19 cellular contexts compared by ENCODE assay signal in the genomic region with DNA sequence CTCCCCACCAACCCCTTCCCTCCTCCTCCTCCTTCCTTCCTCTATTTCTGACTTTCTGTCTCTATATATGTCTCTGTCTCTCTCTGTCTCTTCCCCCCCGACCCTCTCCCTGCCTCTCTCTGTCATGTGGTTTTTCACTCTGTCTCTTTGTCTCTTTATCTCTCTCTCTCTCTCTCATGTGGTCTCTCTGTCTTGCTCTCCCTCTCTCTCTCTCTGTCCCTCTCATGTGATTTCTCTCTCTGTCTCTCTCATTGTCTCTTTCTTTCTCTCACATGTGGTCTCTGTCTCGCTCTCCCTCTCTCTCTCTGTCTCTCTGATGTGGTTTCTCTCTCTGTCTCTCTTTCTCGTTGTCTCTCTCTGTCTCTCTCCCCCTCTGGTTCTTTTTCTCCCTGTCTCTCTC.
"Had no signal": no experiment of that assay in that cellular context is flagged by ENCODE, and none has a peak within 500 bp of the region (broad histone marks: within the 10 kb centered on the region; RNA-seq: fewer than 3 reads in every experiment).

No MANE protein-coding gene starts in this region.

- H3K4me1 ChIP-seq: pancreas, tibial artery had no signal

- H3K36me3 ChIP-seq: cardiac muscle cell, esophagus squamous epithelium, heart right ventricle, pancreas, spleen, tibial artery had no signal

- H3K27ac ChIP-seq: cardiac muscle cell, esophagus squamous epithelium, heart right ventricle, pancreas, spleen, tibial artery had no signal

- H3K27me3 ChIP-seq: cardiac muscle cell, pancreas had no signal

- H3K9me3 ChIP-seq: pancreas had no signal

- H3K4me3 ChIP-seq: cardiac muscle cell, esophagus squamous epithelium, heart right ventricle, pancreas, spleen, tibial artery had no signal

- ATAC-seq: activated CD8-positive, alpha-beta memory T cell treated with anti-CD3 and anti-CD28 coated beads, Interleukin-2, amount 10 ng/mL, durations not matched to agents 7 days and 5 days; effector memory CD8-positive, alpha-beta T cell; heart right ventricle; left ventricle myocardium superior; pancreas had no signal

- DNase-seq: activated B cell treated with CpG ODN at 0.5 μM for 24 hours; activated CD4-positive, alpha-beta memory T cell treated with anti-CD3 and anti-CD28 coated beads for 36 hours; activated CD4-positive, alpha-beta T cell treated with anti-CD3 and anti-CD28 coated beads for 4 hours; activated CD8-positive, alpha-beta memory T cell treated with anti-CD3 and anti-CD28 coated beads, Interleukin-2, amount 10 ng/mL, durations not matched to agents 7 days and 5 days; activated naive CD8-positive, alpha-beta T cell treated with anti-CD3 and anti-CD28 coated beads, Interleukin-2, amount 10 ng/mL, durations not matched to agents 7 days and 5 days; amygdala; effector memory CD8-positive, alpha-beta T cell; esophagus squamous epithelium; heart right ventricle; immature natural killer cell; kidney glomerular epithelial cell; left ventricle myocardium superior; spleen; stimulated activated CD4-positive, alpha-beta T cell treated with anti-CD3 and anti-CD28 coated beads, Interleukin-4, amount 100 ng/mL, for 4 hours; stimulated activated naive CD4-positive, alpha-beta T cell; substantia nigra; tibial artery had no signal

- FAIRE-seq: pancreas had no signal
